1 cellular context compared by ENCODE assay signal in the genomic region with DNA sequence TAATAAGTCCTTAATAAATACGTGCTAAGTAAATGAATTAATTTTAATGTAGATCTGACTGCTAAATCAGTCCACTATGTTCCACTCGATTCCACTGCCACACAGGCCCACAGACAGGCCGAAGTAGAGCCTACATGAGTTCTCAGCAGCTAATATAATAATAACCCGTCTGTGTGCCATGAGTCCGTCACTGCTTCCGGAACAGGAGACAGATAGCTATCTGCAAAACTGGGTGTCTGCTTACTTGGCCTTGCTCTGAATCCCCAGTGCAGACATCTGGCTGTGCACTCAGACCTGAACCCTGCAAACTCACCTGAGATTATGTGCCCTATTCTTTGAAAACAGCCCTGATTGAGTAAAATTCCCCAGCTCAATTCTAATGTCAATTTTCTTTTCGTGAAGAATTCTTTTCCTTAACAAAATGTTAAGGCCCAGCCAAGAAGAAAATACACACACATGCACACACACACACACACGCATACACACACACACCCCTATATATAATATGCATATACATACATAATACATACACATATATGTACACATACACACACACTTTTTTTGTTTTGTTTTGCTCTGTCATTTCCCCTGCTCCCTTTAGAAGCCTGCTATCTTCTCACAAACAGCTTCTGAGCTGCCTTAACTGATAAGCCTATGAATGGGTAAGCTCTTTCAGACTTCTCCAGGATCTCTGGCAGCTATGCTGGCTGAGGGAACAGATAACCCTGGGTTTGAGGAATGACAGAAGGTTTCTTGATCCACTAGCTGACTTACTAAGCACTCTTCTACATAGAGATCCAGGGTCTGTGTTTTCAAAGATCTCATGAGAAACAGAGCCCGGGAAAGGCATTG.
TF ChIP-seq lines count a peak whose summit lies in the region.

No MANE protein-coding gene starts in this region.

TF ChIP-seq in K562, 482 proteins besides CTCF, POLR2A, EP300 and RAD21 (continued from another document and continues in another):
- TF ChIP-seq ARNT (IDR thresholded peaks at IDR 0.05) (peak; percentile 88 to 91), NEUROD1 (IDR thresholded peaks at IDR 0.05; ENCODE audit: borderline replicate concordance, low read depth, low read length, partially characterized antibody) (peak; percentile 72), ZNF253 (CRISPR knock-in tag; conservative IDR thresholded peaks at IDR 0.05) (no peak), CHD4 (IDR thresholded peaks at IDR 0.05; ENCODE audit: insufficient read depth, insufficient replicate concordance, low read depth, low read length, poor library complexity, severe bottlenecking) (peak; percentile 25), ELF4 (CRISPR knock-in tag; IDR thresholded peaks at IDR 0.05) (peak; percentile 77; the same call in 1 of the 2 replicates), BRD9 (IDR thresholded peaks at IDR 0.05; ENCODE audit: low read depth, partially characterized antibody) (peak; percentile 55), SRSF3 (IDR thresholded peaks at IDR 0.05; ENCODE audit: insufficient read depth, low read length) (no peak), PHF8 (IDR thresholded peaks at IDR 0.05; ENCODE audit: borderline replicate concordance, low read length) (no peak; the same call in 1 of the 2 replicates), EP400 (IDR thresholded peaks at IDR 0.05) (peak; percentile 45; the same call in 1 of the 2 replicates), EHMT2 (IDR thresholded peaks at IDR 0.05) (peak; percentile 48), ZKSCAN1 (IDR thresholded peaks at IDR 0.05; ENCODE audit: low read depth, low read length) (peak; percentile 78; the same call in 1 of the 2 replicates), ERF (CRISPR knock-in tag; IDR thresholded peaks at IDR 0.05) (0 out of 2 replicates have a peak, but pooled peaks have one; percentile 9), GATAD2A (IDR thresholded peaks at IDR 0.05) (0 out of 2 replicates have a peak, but pooled peaks have one; percentile 71), NBN (IDR thresholded peaks at IDR 0.05; ENCODE audit: low read depth) (peak; percentile 89), CTBP1 (IDR thresholded peaks at IDR 0.05; ENCODE audit: borderline replicate concordance) (peak; percentile 19; the same call in 1 of the 2 replicates), RBFOX2 (IDR thresholded peaks at IDR 0.05; ENCODE audit: low read depth, low read length) (peak; percentile 25; the same call in 1 of the 2 replicates), SMARCA4 (IDR thresholded peaks at IDR 0.05) (peak; percentile 99), DACH1 (IDR thresholded peaks at IDR 0.05; ENCODE audit: partially characterized antibody) (peak; percentile 14), THRAP3 (IDR thresholded peaks at IDR 0.05; ENCODE audit: borderline replicate concordance) (0 out of 2 replicates have a peak, but pooled peaks have one; percentile 44), BCOR (IDR thresholded peaks at IDR 0.05) (peak; percentile 69; the same call in 1 of the 2 replicates), RBM22 (IDR thresholded peaks at IDR 0.05; ENCODE audit: low read depth, low read length, poor library complexity, severe bottlenecking) (no peak), TBL1XR1 (IDR thresholded peaks at IDR 0.05; ENCODE audit: low read length in 2 of 2) (peak; percentile 92 to 95), ZNF134 (CRISPR knock-in tag; conservative IDR thresholded peaks at IDR 0.05) (0 out of 2 replicates have a peak, but pooled peaks have one; percentile 16), NFIC (IDR thresholded peaks at IDR 0.05) (peak; percentile 96), CHD2 (IDR thresholded peaks at IDR 0.05; ENCODE audit: low read depth, low read length) (no peak), TAL1 (IDR thresholded peaks at IDR 0.05) (peak; percentile 99), NONO (IDR thresholded peaks at IDR 0.05; ENCODE audit: low read depth in 2 of 2, low read length in 1 of 2) (peak in 1 of 2 experiments; percentile 52; a peak in 1 of 4 replicates), ZNF584 (CRISPR knock-in tag; IDR thresholded peaks at IDR 0.05; ENCODE audit: low read depth) (0 out of 2 replicates have a peak, but pooled peaks have one; percentile 5), TOE1 (IDR thresholded peaks at IDR 0.05; ENCODE audit: borderline replicate concordance) (peak; percentile 24; the same call in 1 of the 2 replicates), TOE1 (CRISPR knock-in tag; IDR thresholded peaks at IDR 0.05; ENCODE audit: borderline replicate concordance, low read depth) (no peak), POLR3A (IDR thresholded peaks at IDR 0.05; ENCODE audit: borderline replicate concordance, extremely low read depth, insufficient read depth, insufficient read length) (no peak), ZNF316 (IDR thresholded peaks at IDR 0.05) (peak; percentile 83), ZNF354B (CRISPR knock-in tag; IDR thresholded peaks at IDR 0.05) (no peak), KLF6 (CRISPR knock-in tag; IDR thresholded peaks at IDR 0.05; ENCODE audit: borderline replicate concordance) (no peak), ZBTB7A (IDR thresholded peaks at IDR 0.05; ENCODE audit: borderline replicate concordance, control insufficient read depth, low read depth, low read length) (no peak), RNF2 (IDR thresholded peaks at IDR 0.05) (peak; percentile 75; the same call in 1 of the 2 replicates), STAT5A (IDR thresholded peaks at IDR 0.05; ENCODE audit: borderline replicate concordance, low read length) (peak; percentile 98), ZNF589 (CRISPR knock-in tag; IDR thresholded peaks at IDR 0.05; ENCODE audit: low read depth) (peak; percentile 93), DMBX1 (CRISPR knock-in tag; IDR thresholded peaks at IDR 0.05; ENCODE audit: borderline replicate concordance) (peak; percentile 89), ZNF766 (CRISPR knock-in tag; conservative IDR thresholded peaks at IDR 0.05) (peak; percentile 99), SIX5 (IDR thresholded peaks at IDR 0.05; ENCODE audit: borderline replicate concordance in 1 of 2, insufficient read depth in 1 of 2, low read depth in 1 of 2, low read length in 2 of 2) (no peak), NFATC3 (IDR thresholded peaks at IDR 0.05) (peak; percentile 72; the same call in 1 of the 2 replicates)
- TF ChIP-seq, protein P1, sequence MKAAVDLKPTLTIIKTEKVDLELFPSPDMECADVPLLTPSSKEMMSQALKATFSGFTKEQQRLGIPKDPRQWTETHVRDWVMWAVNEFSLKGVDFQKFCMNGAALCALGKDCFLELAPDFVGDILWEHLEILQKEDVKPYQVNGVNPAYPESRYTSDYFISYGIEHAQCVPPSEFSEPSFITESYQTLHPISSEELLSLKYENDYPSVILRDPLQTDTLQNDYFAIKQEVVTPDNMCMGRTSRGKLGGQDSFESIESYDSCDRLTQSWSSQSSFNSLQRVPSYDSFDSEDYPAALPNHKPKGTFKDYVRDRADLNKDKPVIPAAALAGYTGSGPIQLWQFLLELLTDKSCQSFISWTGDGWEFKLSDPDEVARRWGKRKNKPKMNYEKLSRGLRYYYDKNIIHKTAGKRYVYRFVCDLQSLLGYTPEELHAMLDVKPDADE (conservative IDR thresholded peaks at IDR 0.05; ENCODE audit: control insufficient read depth, low read depth, low read length), result peak; percentile 86; the same call in 1 of the 2 replicates
- TF ChIP-seq, protein P2, sequence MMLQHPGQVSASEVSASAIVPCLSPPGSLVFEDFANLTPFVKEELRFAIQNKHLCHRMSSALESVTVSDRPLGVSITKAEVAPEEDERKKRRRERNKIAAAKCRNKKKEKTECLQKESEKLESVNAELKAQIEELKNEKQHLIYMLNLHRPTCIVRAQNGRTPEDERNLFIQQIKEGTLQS (IDR thresholded peaks at IDR 0.05), result peak; percentile 54; the same call in 1 of the 2 replicates
- TF ChIP-seq, protein P2 (CRISPR knock-in tag; conservative IDR thresholded peaks at IDR 0.05), result no peak
- TF ChIP-seq, protein P3, sequence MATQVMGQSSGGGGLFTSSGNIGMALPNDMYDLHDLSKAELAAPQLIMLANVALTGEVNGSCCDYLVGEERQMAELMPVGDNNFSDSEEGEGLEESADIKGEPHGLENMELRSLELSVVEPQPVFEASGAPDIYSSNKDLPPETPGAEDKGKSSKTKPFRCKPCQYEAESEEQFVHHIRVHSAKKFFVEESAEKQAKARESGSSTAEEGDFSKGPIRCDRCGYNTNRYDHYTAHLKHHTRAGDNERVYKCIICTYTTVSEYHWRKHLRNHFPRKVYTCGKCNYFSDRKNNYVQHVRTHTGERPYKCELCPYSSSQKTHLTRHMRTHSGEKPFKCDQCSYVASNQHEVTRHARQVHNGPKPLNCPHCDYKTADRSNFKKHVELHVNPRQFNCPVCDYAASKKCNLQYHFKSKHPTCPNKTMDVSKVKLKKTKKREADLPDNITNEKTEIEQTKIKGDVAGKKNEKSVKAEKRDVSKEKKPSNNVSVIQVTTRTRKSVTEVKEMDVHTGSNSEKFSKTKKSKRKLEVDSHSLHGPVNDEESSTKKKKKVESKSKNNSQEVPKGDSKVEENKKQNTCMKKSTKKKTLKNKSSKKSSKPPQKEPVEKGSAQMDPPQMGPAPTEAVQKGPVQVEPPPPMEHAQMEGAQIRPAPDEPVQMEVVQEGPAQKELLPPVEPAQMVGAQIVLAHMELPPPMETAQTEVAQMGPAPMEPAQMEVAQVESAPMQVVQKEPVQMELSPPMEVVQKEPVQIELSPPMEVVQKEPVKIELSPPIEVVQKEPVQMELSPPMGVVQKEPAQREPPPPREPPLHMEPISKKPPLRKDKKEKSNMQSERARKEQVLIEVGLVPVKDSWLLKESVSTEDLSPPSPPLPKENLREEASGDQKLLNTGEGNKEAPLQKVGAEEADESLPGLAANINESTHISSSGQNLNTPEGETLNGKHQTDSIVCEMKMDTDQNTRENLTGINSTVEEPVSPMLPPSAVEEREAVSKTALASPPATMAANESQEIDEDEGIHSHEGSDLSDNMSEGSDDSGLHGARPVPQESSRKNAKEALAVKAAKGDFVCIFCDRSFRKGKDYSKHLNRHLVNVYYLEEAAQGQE (CRISPR knock-in tag; IDR thresholded peaks at IDR 0.05; ENCODE audit: low read depth), result no peak
- TF ChIP-seq, protein P4, sequence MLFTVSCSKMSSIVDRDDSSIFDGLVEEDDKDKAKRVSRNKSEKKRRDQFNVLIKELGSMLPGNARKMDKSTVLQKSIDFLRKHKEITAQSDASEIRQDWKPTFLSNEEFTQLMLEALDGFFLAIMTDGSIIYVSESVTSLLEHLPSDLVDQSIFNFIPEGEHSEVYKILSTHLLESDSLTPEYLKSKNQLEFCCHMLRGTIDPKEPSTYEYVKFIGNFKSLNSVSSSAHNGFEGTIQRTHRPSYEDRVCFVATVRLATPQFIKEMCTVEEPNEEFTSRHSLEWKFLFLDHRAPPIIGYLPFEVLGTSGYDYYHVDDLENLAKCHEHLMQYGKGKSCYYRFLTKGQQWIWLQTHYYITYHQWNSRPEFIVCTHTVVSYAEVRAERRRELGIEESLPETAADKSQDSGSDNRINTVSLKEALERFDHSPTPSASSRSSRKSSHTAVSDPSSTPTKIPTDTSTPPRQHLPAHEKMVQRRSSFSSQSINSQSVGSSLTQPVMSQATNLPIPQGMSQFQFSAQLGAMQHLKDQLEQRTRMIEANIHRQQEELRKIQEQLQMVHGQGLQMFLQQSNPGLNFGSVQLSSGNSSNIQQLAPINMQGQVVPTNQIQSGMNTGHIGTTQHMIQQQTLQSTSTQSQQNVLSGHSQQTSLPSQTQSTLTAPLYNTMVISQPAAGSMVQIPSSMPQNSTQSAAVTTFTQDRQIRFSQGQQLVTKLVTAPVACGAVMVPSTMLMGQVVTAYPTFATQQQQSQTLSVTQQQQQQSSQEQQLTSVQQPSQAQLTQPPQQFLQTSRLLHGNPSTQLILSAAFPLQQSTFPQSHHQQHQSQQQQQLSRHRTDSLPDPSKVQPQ (CRISPR knock-in tag; IDR thresholded peaks at IDR 0.05; ENCODE audit: borderline replicate concordance), result no peak
- TF ChIP-seq, protein P5, sequence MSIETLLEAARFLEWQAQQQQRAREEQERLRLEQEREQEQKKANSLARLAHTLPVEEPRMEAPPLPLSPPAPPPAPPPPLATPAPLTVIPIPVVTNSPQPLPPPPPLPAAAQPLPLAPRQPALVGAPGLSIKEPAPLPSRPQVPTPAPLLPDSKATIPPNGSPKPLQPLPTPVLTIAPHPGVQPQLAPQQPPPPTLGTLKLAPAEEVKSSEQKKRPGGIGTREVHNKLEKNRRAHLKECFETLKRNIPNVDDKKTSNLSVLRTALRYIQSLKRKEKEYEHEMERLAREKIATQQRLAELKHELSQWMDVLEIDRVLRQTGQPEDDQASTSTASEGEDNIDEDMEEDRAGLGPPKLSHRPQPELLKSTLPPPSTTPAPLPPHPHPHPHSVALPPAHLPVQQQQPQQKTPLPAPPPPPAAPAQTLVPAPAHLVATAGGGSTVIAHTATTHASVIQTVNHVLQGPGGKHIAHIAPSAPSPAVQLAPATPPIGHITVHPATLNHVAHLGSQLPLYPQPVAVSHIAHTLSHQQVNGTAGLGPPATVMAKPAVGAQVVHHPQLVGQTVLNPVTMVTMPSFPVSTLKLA (conservative IDR thresholded peaks at IDR 0.05), result peak in 1 of 2 experiments; percentile 75; a peak in 3 of 4 replicates
- TF ChIP-seq, protein P6, sequence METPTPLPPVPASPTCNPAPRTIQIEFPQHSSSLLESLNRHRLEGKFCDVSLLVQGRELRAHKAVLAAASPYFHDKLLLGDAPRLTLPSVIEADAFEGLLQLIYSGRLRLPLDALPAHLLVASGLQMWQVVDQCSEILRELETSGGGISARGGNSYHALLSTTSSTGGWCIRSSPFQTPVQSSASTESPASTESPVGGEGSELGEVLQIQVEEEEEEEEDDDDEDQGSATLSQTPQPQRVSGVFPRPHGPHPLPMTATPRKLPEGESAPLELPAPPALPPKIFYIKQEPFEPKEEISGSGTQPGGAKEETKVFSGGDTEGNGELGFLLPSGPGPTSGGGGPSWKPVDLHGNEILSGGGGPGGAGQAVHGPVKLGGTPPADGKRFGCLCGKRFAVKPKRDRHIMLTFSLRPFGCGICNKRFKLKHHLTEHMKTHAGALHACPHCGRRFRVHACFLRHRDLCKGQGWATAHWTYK (CRISPR knock-in tag; IDR thresholded peaks at IDR 0.05), result peak; percentile 27; the same call in 1 of the 2 replicates
- TF ChIP-seq, protein P7, sequence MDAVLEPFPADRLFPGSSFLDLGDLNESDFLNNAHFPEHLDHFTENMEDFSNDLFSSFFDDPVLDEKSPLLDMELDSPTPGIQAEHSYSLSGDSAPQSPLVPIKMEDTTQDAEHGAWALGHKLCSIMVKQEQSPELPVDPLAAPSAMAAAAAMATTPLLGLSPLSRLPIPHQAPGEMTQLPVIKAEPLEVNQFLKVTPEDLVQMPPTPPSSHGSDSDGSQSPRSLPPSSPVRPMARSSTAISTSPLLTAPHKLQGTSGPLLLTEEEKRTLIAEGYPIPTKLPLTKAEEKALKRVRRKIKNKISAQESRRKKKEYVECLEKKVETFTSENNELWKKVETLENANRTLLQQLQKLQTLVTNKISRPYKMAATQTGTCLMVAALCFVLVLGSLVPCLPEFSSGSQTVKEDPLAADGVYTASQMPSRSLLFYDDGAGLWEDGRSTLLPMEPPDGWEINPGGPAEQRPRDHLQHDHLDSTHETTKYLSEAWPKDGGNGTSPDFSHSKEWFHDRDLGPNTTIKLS (IDR thresholded peaks at IDR 0.05; ENCODE audit: borderline replicate concordance, low read depth), result no peak
- TF ChIP-seq, protein P8, sequence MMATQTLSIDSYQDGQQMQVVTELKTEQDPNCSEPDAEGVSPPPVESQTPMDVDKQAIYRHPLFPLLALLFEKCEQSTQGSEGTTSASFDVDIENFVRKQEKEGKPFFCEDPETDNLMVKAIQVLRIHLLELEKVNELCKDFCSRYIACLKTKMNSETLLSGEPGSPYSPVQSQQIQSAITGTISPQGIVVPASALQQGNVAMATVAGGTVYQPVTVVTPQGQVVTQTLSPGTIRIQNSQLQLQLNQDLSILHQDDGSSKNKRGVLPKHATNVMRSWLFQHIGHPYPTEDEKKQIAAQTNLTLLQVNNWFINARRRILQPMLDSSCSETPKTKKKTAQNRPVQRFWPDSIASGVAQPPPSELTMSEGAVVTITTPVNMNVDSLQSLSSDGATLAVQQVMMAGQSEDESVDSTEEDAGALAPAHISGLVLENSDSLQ (IDR thresholded peaks at IDR 0.05), result peak; percentile 68
